In genomic region chr7:2471396-2471795, GRCh38 we compare ENCODE assay signal across 11 cellular contexts. TPM values are rescaled to one million over a fixed set of nuclear protein-coding genes. Genes with fewer than 3 reads are reported as not detected.
DNase-seq lines count a peak whose midpoint lies in the region; ATAC-seq and TF ChIP-seq lines count a peak whose summit lies in the region.
"Had no signal": no experiment of that assay in that cellular context is flagged by ENCODE, and none has a peak within 500 bp of the region (broad histone marks: within the 10 kb centered on the region; RNA-seq: fewer than 3 reads in every experiment).

No MANE protein-coding gene starts in this region.

- no peaks in the 10 kb centered on the region for H3K27me3 ChIP-seq in mesendoderm (ENCODE audit: insufficient read depth, low read length, poor library complexity)

- H2BK5ac ChIP-seq in mesendoderm (ENCODE audit: low read length), result peak overlapping the region; percentile 97

- H3K9me3 ChIP-seq in HEK293 (ENCODE audit: control insufficient read depth, insufficient read depth, low read depth, low read length), result no peaks in the 10 kb centered on the region
- H3K9me3 ChIP-seq: neutrophil had no signal

- no peaks in the 10 kb centered on the region for H3K79me2 ChIP-seq in mesendoderm (ENCODE audit: control insufficient read depth, insufficient read depth, low read length)

- H3K4me3 ChIP-seq in HEK293 (ENCODE audit: low read depth, low read length), result no peak overlapping the region
- H3K4me3 ChIP-seq in cardiac fibroblast (replicated peaks in 1 of 2; ENCODE audit: low read depth in 2 of 2, low read length in 2 of 2), result no peak overlapping the region
- H3K4me3 ChIP-seq in mesendoderm (ENCODE audit: low read length), result no peak overlapping the region

- CTCF ChIA-PET in HEK293 (lab: Yijun Ruan, JAX), result interaction anchor here (0.6 to 8.0 kb wide), 2 partner anchors 19 to 892 kb away, joined by 6 to 106 read pairs; no protein-coding TSS in a partner anchor

- peak overlapping the region; percentile 24 for H3K23ac ChIP-seq in mesendoderm (ENCODE audit: low read length)

- no CpG with 5 or more reads among the region's 17 CpGs for WGBS in mesendoderm (ENCODE audit: extremely low coverage, insufficient coverage, low lambda C conversion rate)

- H3K9ac ChIP-seq in mesendoderm (ENCODE audit: low read length), result peak overlapping the region; percentile 17

- no peak overlapping the region for H2AK5ac ChIP-seq in mesendoderm (ENCODE audit: low read length)

- ATAC-seq in HG02884 (IDR thresholded peaks at IDR 0.05; ENCODE audit: unreplicated experiment), result no peak
- ATAC-seq in GM21717 (IDR thresholded peaks at IDR 0.05; ENCODE audit: unreplicated experiment), result no peak

- peak overlapping the region; percentile 4 for H3K18ac ChIP-seq in mesendoderm (ENCODE audit: low read length)

- POLR2A ChIA-PET in HEK293 (lab: Yijun Ruan, JAX), result interaction anchor here (0.6 kb wide), 1 partner anchor 485 kb away, joined by 3 read pairs; no protein-coding TSS in a partner anchor

- DNase-seq in NCI-H2196 (lab: John Stamatoyannopoulos, UW; ENCODE audit: unreplicated experiment), result peak; percentile 65
- peak; percentile 27 to 51 for DNase-seq in cardiac fibroblast (ENCODE audit: low read depth in 2 of 2)
- peak; percentile 69 for DNase-seq in mesendoderm
- DNase-seq in HT-29 (ENCODE audit: low spot score), result no peak
- DNase-seq in stimulated activated CD4-positive, alpha-beta T cell treated with anti-CD3 and anti-CD28 coated beads, Interleukin-1b, Interleukin-23, amount 100 ng/mL, for 48 hours, result no peak
- DNase-seq: activated B cell treated with CpG ODN at 0.5 μM for 24 hours, activated gamma-delta T cell had no signal

- H3K4me1 ChIP-seq in HEK293 (ENCODE audit: control insufficient read depth, insufficient read depth, low read length) (no peaks in the 10 kb centered on the region), mesendoderm (ENCODE audit: control insufficient read depth, low read depth, low read length) (peaks cover 4% of the 10 kb centered on the region)

- H3K27ac ChIP-seq in HEK293 (ENCODE audit: extremely low read depth, low read depth, low read length), result 0 out of 2 replicates have a peak overlapping the region, but pooled peaks have one; percentile 3
- H3K27ac ChIP-seq in mesendoderm (ENCODE audit: low read depth, low read length), result peak overlapping the region; percentile 69
- H3K27ac ChIP-seq: neutrophil had no signal

- H3K36me3 ChIP-seq in HEK293 (ENCODE audit: control insufficient read depth in 2 of 2, insufficient read depth in 1 of 2, low read length in 2 of 2) (no peaks in the 10 kb centered on the region), mesendoderm (ENCODE audit: control insufficient read depth, insufficient read depth, low read length) (no peaks in the 10 kb centered on the region)
- H3K36me3 ChIP-seq: neutrophil had no signal

- peak overlapping the region; percentile 97 for H4K5ac ChIP-seq in mesendoderm (ENCODE audit: low read length)

- H3K56ac ChIP-seq in mesendoderm (ENCODE audit: low read length), result peak overlapping the region; percentile 82

- no peak overlapping the region for H4K8ac ChIP-seq in mesendoderm (ENCODE audit: low read depth, low read length)

- H3K79me1 ChIP-seq in mesendoderm (ENCODE audit: low read length), result no peaks in the 10 kb centered on the region

- peak overlapping the region; percentile 74 for H3K4ac ChIP-seq in mesendoderm (ENCODE audit: low read depth, low read length)

- TF ChIP-seq CTCF in HEK293 (tag by site-specific recombination; IDR thresholded peaks at IDR 0.05) (no peak), cardiac fibroblast (IDR thresholded peaks at IDR 0.05; ENCODE audit: low read depth, low read length) (no peak)

- peak overlapping the region; percentile 5 for H2BK120ac ChIP-seq in mesendoderm (ENCODE audit: low read depth, low read length)

- H3K4me2 ChIP-seq in mesendoderm (ENCODE audit: low read length), result no peak overlapping the region

- no peak overlapping the region for H2BK15ac ChIP-seq in mesendoderm (replicated peaks; ENCODE audit: low read depth)

TF ChIP-seq in HEK293, 187 proteins besides CTCF, POLR2A, EP300 and RAD21:
- TF ChIP-seq ZNF837 (tag by site-specific recombination; IDR thresholded peaks at IDR 0.05) (no peak), TCF7L2 (IDR thresholded peaks at IDR 0.05; ENCODE audit: borderline replicate concordance, low read depth, low read length) (no peak), FEZF1 (tag by site-specific recombination; IDR thresholded peaks at IDR 0.05) (no peak), ZFP37 (tag by site-specific recombination; IDR thresholded peaks at IDR 0.05) (no peak)
- TF ChIP-seq, protein P1, sequence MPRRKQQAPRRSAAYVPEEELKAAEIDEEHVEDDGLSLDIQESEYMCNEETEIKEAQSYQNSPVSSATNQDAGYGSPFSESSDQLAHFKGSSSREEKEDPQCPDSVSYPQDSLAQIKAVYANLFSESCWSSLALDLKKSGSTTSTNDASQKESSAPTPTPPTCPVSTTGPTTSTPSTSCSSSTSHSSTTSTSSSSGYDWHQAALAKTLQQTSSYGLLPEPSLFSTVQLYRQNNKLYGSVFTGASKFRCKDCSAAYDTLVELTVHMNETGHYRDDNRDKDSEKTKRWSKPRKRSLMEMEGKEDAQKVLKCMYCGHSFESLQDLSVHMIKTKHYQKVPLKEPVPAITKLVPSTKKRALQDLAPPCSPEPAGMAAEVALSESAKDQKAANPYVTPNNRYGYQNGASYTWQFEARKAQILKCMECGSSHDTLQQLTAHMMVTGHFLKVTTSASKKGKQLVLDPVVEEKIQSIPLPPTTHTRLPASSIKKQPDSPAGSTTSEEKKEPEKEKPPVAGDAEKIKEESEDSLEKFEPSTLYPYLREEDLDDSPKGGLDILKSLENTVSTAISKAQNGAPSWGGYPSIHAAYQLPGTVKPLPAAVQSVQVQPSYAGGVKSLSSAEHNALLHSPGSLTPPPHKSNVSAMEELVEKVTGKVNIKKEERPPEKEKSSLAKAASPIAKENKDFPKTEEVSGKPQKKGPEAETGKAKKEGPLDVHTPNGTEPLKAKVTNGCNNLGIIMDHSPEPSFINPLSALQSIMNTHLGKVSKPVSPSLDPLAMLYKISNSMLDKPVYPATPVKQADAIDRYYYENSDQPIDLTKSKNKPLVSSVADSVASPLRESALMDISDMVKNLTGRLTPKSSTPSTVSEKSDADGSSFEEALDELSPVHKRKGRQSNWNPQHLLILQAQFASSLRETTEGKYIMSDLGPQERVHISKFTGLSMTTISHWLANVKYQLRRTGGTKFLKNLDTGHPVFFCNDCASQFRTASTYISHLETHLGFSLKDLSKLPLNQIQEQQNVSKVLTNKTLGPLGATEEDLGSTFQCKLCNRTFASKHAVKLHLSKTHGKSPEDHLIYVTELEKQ (tag by site-specific recombination; IDR thresholded peaks at IDR 0.05; ENCODE audit: borderline replicate concordance), result no peak
- TF ChIP-seq, protein P2, sequence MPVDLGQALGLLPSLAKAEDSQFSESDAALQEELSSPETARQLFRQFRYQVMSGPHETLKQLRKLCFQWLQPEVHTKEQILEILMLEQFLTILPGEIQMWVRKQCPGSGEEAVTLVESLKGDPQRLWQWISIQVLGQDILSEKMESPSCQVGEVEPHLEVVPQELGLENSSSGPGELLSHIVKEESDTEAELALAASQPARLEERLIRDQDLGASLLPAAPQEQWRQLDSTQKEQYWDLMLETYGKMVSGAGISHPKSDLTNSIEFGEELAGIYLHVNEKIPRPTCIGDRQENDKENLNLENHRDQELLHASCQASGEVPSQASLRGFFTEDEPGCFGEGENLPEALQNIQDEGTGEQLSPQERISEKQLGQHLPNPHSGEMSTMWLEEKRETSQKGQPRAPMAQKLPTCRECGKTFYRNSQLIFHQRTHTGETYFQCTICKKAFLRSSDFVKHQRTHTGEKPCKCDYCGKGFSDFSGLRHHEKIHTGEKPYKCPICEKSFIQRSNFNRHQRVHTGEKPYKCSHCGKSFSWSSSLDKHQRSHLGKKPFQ (tag by site-specific recombination; IDR thresholded peaks at IDR 0.05), result no peak

RNA-seq across cellular contexts. Expression of gene GRIFIN, which starts 4.8 kb away (rescaled TPM):
- polyA plus RNA-seq in mesendoderm (2013, experiment 1 of 2), result not detected
- not detected for polyA plus RNA-seq in mesendoderm (2013, experiment 2 of 2)
- total RNA-seq in HT-29 (2014; rRNA removed; shearing (Covaris generic)), result not detected in 2 replicates
- total RNA-seq: activated B cell treated with CpG ODN at 0.5 μM for 24 hours had no signal

RNA-seq across cellular contexts. Expression of gene LFNG, which starts 48.2 kb away (rescaled TPM):
- 1.2 TPM for polyA plus RNA-seq in mesendoderm (2013, experiment 1 of 2)
- polyA plus RNA-seq in mesendoderm (2013, experiment 2 of 2), result 1.7 TPM
- 85.6 and 87.5 TPM in 2 replicates for total RNA-seq in HT-29 (2014; rRNA removed; shearing (Covaris generic))

Comparison
In these comparisons a context has a peak if more than half of its experiments do, and no peak if none do; other contexts are left out.
1. DNase-seq: peak in NCI-H2196 (single experiment), cardiac fibroblast (2 of 2) and mesendoderm (single experiment); none in HT-29 (single experiment) and stimulated activated CD4-positive, alpha-beta T cell treated with anti-CD3 and anti-CD28 coated beads, Interleukin-1b, Interleukin-23, amount 100 ng/mL, for 48 hours (single experiment).